In genomic region chr10:62639139-62639538, GRCh38 we compare ENCODE assay signal across 25 cellular contexts.
"Had no signal": no experiment of that assay in that cellular context is flagged by ENCODE, and none has a peak within 500 bp of the region (broad histone marks: within the 10 kb centered on the region; RNA-seq: fewer than 3 reads in every experiment).

No MANE protein-coding gene starts in this region.

- FAIRE-seq: islet of Langerhans, TTC549 had no signal

- H3K9me3 Mint-ChIP-seq: activated naive CD4-positive, alpha-beta T cell treated with anti-CD3 and anti-CD28 coated beads, Interleukin-2, amount 10 ng/mL, durations not matched to agents 7 days and 5 days; activated T-cell treated with anti-CD3 and anti-CD28 coated beads, Interleukin-2, amount 50 U/mL, for 72 hours; endodermal cell; natural killer cell treated with Interleukin-12 subunit alpha and Interleukin-12 subunit beta and Interleukin-15 and Interleukin-18, amount 100 ng/mL, for 72 hours; T-helper 2 cell treated with Interferon-gamma antibody and Interleukin-4, amounts not matched to agents 5 μg/mL and 100 μg/mL, for 36 hours had no signal

- H3K4me3 Mint-ChIP-seq: activated naive CD4-positive, alpha-beta T cell treated with anti-CD3 and anti-CD28 coated beads, Interleukin-2, amount 10 ng/mL, durations not matched to agents 7 days and 5 days; endodermal cell; natural killer cell treated with Interleukin-12 subunit alpha and Interleukin-12 subunit beta and Interleukin-15 and Interleukin-18, amount 100 ng/mL, for 72 hours; T-helper 2 cell treated with Interferon-gamma antibody and Interleukin-4, amounts not matched to agents 5 μg/mL and 100 μg/mL, for 36 hours had no signal

- DNase-seq: activated CD4-positive, alpha-beta T cell treated with anti-CD3 and anti-CD28 coated beads, Interleukin-2, amount 50 U/mL, for 4 hours; activated effector memory CD4-positive, alpha-beta T cell treated with Interleukin-2 at 50 U/mL for 16 hours; activated naive CD4-positive, alpha-beta T cell treated with anti-CD3 and anti-CD28 coated beads, Interleukin-2, amount 10 ng/mL, durations not matched to agents 7 days and 5 days; activated T-cell treated with anti-CD3 and anti-CD28 coated beads, Interleukin-2, amount 50 U/mL, for 72 hours; anterior cingulate cortex; body of pancreas; cortex of kidney; endodermal cell; esophagus squamous epithelium; heart left ventricle; left ventricle myocardium superior; midbrain; ovary; spleen; stimulated activated CD4-positive, alpha-beta T cell treated with anti-CD3 and anti-CD28 coated beads, Interleukin-4, amount 100 ng/mL, for 1 hour; stimulated activated naive CD4-positive, alpha-beta T cell treated with Interleukin-2 at 50 U/mL for 16 hours; substantia nigra; thyroid gland had no signal

- H3K27me3 Mint-ChIP-seq: activated naive CD4-positive, alpha-beta T cell treated with anti-CD3 and anti-CD28 coated beads, Interleukin-2, amount 10 ng/mL, durations not matched to agents 7 days and 5 days; natural killer cell treated with Interleukin-12 subunit alpha and Interleukin-12 subunit beta and Interleukin-15 and Interleukin-18, amount 100 ng/mL, for 72 hours had no signal

- H3K36me3 Mint-ChIP-seq: activated naive CD4-positive, alpha-beta T cell treated with anti-CD3 and anti-CD28 coated beads, Interleukin-2, amount 10 ng/mL, durations not matched to agents 7 days and 5 days; natural killer cell treated with Interleukin-12 subunit alpha and Interleukin-12 subunit beta and Interleukin-15 and Interleukin-18, amount 100 ng/mL, for 72 hours had no signal

- ATAC-seq: activated T-cell treated with anti-CD3 and anti-CD28 coated beads, Interleukin-2, amount 50 U/mL, for 72 hours; body of pancreas; gastroesophageal sphincter; heart left ventricle; left ventricle myocardium superior; natural killer cell treated with Interleukin-12 subunit alpha and Interleukin-12 subunit beta and Interleukin-15 and Interleukin-18, amount 100 ng/mL, for 72 hours had no signal

- H3K4me1 Mint-ChIP-seq: endodermal cell had no signal

- H3K4me3 ChIP-seq: body of pancreas, cardiac muscle cell, esophagus squamous epithelium, gastroesophageal sphincter, heart left ventricle, ovary, prostate gland, thyroid gland had no signal

- H3K27ac Mint-ChIP-seq: activated T-cell treated with anti-CD3 and anti-CD28 coated beads, Interleukin-2, amount 50 U/mL, for 72 hours; endodermal cell; T-helper 2 cell treated with Interferon-gamma antibody and Interleukin-4, amounts not matched to agents 5 μg/mL and 100 μg/mL, for 36 hours had no signal
